ENCODE assay signal across 8 cellular contexts in genomic region chr5:177369050-177369912, GRCh38. TPM values are rescaled to one million over a fixed set of nuclear protein-coding genes. Genes with fewer than 3 reads are reported as not detected.
DNase-seq lines count a peak whose midpoint lies in the region; ATAC-seq lines count a peak whose summit lies in the region.

No MANE protein-coding gene starts in this region.

- H3K27ac ChIP-seq in Karpas-422 (ENCODE audit: low read length): 0 out of 2 replicates have a peak overlapping the region, but pooled peaks have one; percentile 7

- no peak overlapping the region for H3K4me3 ChIP-seq in Karpas-422 (ENCODE audit: low read length)

- no peak overlapping the region for H3K4me2 ChIP-seq in Karpas-422 (ENCODE audit: low read depth, low read length, poor library complexity, severe bottlenecking)

- H3K9me2 ChIP-seq in Karpas-422 (replicated peaks; ENCODE audit: insufficient read depth, low read length): no peaks in the 10 kb centered on the region

- peaks cover 21% of the 10 kb centered on the region for H3K36me3 Mint-ChIP-seq in activated naive CD8-positive, alpha-beta T cell treated with anti-CD3 and anti-CD28 coated beads for 36 hours

- peak overlapping the region; percentile 77 for H3K27ac Mint-ChIP-seq in activated naive CD8-positive, alpha-beta T cell treated with anti-CD3 and anti-CD28 coated beads for 36 hours

- peaks cover 15% of the 10 kb centered on the region for H3K4me1 ChIP-seq in Karpas-422 (ENCODE audit: low read length)

- peaks cover 64% of the 10 kb centered on the region for H3K4me1 Mint-ChIP-seq in activated naive CD8-positive, alpha-beta T cell treated with anti-CD3 and anti-CD28 coated beads for 36 hours

- H3K79me2 ChIP-seq in Karpas-422 (ENCODE audit: low read length): no peaks in the 10 kb centered on the region

- no peaks in the 10 kb centered on the region for H3K27me3 ChIP-seq in Karpas-422 (ENCODE audit: low read length)

- peak; percentile 61 for DNase-seq in DMS53 (lab: John Stamatoyannopoulos, UW)
- no peak for DNase-seq in DMS53 treated with DMSO at 0.1 percent for 48 hours (lab: John Stamatoyannopoulos, UW; ENCODE audit: unreplicated experiment)
- DNase-seq in Karpas-422: peak; percentile 76
- no peak for DNase-seq in activated naive CD8-positive, alpha-beta T cell treated with anti-CD3 and anti-CD28 coated beads for 36 hours
- DNase-seq in kidney tubule cell (ENCODE audit: low spot score): peak; percentile 47
- no peak for DNase-seq in NCI-H2171 (lab: John Stamatoyannopoulos, UW)

- H3K9me3 ChIP-seq in Karpas-422 (ENCODE audit: low read length): no peaks in the 10 kb centered on the region

- H3K4me3 Mint-ChIP-seq in activated naive CD8-positive, alpha-beta T cell treated with anti-CD3 and anti-CD28 coated beads for 36 hours: no peak overlapping the region

- no peaks in the 10 kb centered on the region for H3K27me3 Mint-ChIP-seq in activated naive CD8-positive, alpha-beta T cell treated with anti-CD3 and anti-CD28 coated beads for 36 hours

- H2AFZ ChIP-seq in Karpas-422 (ENCODE audit: low read length): no peak overlapping the region

- no peak for ATAC-seq in GM18873 (IDR thresholded peaks at IDR 0.05; ENCODE audit: low FRiP score, unreplicated experiment)
- ATAC-seq in GM19455 (IDR thresholded peaks at IDR 0.05; ENCODE audit: unreplicated experiment): no peak

- H4K20me1 ChIP-seq in Karpas-422 (ENCODE audit: insufficient read depth, low read depth, low read length): no peaks in the 10 kb centered on the region

- H3K36me3 ChIP-seq in Karpas-422 (ENCODE audit: insufficient read depth, low read length): peaks cover 4% of the 10 kb centered on the region

- H3K9me3 Mint-ChIP-seq in activated naive CD8-positive, alpha-beta T cell treated with anti-CD3 and anti-CD28 coated beads for 36 hours: no peaks in the 10 kb centered on the region

- H3K9ac ChIP-seq in Karpas-422 (ENCODE audit: low read length): no peak overlapping the region

RNA-seq across cellular contexts. Expression of gene RGS14, which starts 11.6 kb away (rescaled TPM):
- total RNA-seq in Karpas-422 (2014; rRNA removed; shearing (Covaris generic); ENCODE audit: low replicate concordance): 22.6 and 70.8 TPM in 2 replicates
- 10 to 100 TPM; 38.9 to 41.2 TPM for total RNA-seq in activated naive CD8-positive, alpha-beta T cell treated with anti-CD3 and anti-CD28 coated beads for 36 hours

RNA-seq across cellular contexts. Expression of gene SLC34A1, which starts 15.0 kb away (rescaled TPM):
- not detected in 2 replicates for total RNA-seq in Karpas-422 (2014; rRNA removed; shearing (Covaris generic); ENCODE audit: low replicate concordance)
- total RNA-seq in activated naive CD8-positive, alpha-beta T cell treated with anti-CD3 and anti-CD28 coated beads for 36 hours: not detected

RNA-seq across cellular contexts. Expression of gene LMAN2, which starts 17.8 kb away (rescaled TPM):
- 116 and 256 TPM in 2 replicates for total RNA-seq in Karpas-422 (2014; rRNA removed; shearing (Covaris generic); ENCODE audit: low replicate concordance)
- 10 to 100 TPM; 91.5 to 92.1 TPM for total RNA-seq in activated naive CD8-positive, alpha-beta T cell treated with anti-CD3 and anti-CD28 coated beads for 36 hours

RNA-seq across cellular contexts. Expression of gene PFN3, which starts 31.2 kb away (rescaled TPM):
- not detected in 2 replicates for total RNA-seq in Karpas-422 (2014; rRNA removed; shearing (Covaris generic); ENCODE audit: low replicate concordance)
- not detected for total RNA-seq in activated naive CD8-positive, alpha-beta T cell treated with anti-CD3 and anti-CD28 coated beads for 36 hours

RNA-seq across cellular contexts. Expression of gene F12, which starts 40.1 kb away (rescaled TPM):
- 6.0 and 6.5 TPM in 2 replicates for total RNA-seq in Karpas-422 (2014; rRNA removed; shearing (Covaris generic); ENCODE audit: low replicate concordance)
- total RNA-seq in activated naive CD8-positive, alpha-beta T cell treated with anti-CD3 and anti-CD28 coated beads for 36 hours: 1 to 10 TPM; 5.6 TPM

Comparison
In these comparisons a context has a peak if more than half of its experiments do, and no peak if none do; other contexts are left out.
1. DNase-seq: peak in DMS53 (single experiment), Karpas-422 (single experiment) and kidney tubule cell (single experiment); none in DMS53 treated with DMSO at 0.1 percent for 48 hours (single experiment), activated naive CD8-positive, alpha-beta T cell treated with anti-CD3 and anti-CD28 coated beads for 36 hours (single experiment) and NCI-H2171 (single experiment).